Comparison of ENCODE assay signal across 8 cellular contexts in genomic region chr9:5627686-5628085, GRCh38. TPM values are rescaled to one million over a fixed set of nuclear protein-coding genes. Genes with fewer than 3 reads are reported as not detected.
A peak's percentile ranks its signal among the peaks of the same experiment; 100 is the strongest.
DNase-seq lines count a peak whose midpoint lies in the region; ATAC-seq, FAIRE-seq and TF ChIP-seq lines count a peak whose summit lies in the region.
"Not testable (repeated sequence)": the region's sequence is repeated elsewhere in the genome, so short reads cannot be mapped to it uniquely, and the experiment has no call there.

No MANE protein-coding gene starts in this region.

- WGBS in A549 (ENCODE audit: missing lambda C conversion rate), result 49% methylated on average over 11 of the region's 11 CpGs
- 10% methylated on average over 11 of the region's 11 CpGs for WGBS in GM23248 (ENCODE audit: low coverage in 1 of 2, low lambda C conversion rate in 2 of 2, missing lambda C conversion rate in 2 of 2), 2 experiments
- WGBS in right cardiac atrium, result 57% methylated on average over 11 of the region's 11 CpGs

- CTCF ChIA-PET in A549 (lab: Yijun Ruan, JAX), result interaction anchor here (0.6 to 1.9 kb wide), 5 partner anchors 11 to 526 kb away, joined by 3 to 8 read pairs (median 4); no protein-coding TSS in a partner anchor
- CTCF ChIA-PET in PC-9 (lab: Charles Lee), result not testable (repeated sequence)

- peaks cover 64% of the 10 kb centered on the region for H3K4me1 Mint-ChIP-seq in activated T-helper 1 cell treated with anti-CD3 and anti-CD28 coated beads, Interleukin-12 subunit alpha, Interleukin-12 subunit beta, Interleukin-2, Interleukin-4 antibody, amounts not matched to agents 30 ng/mL and 10 ng/mL and 1 ng/mL, durations not matched to agents 14 hours and 24 hours and 36 hours (ENCODE audit: low read depth)
- peaks cover 30 to 80% (median 65%) of the 10 kb centered on the region in 4 donors for H3K4me1 Mint-ChIP-seq in naive thymus-derived CD8-positive, alpha-beta T cell

- TF ChIP-seq POLR2A in A549 (IDR thresholded peaks at IDR 0.05; ENCODE audit: low read length), result not testable (repeated sequence)

- not testable (repeated sequence) for H3K27me3 Mint-ChIP-seq in activated T-helper 1 cell treated with anti-CD3 and anti-CD28 coated beads, Interleukin-12 subunit alpha, Interleukin-12 subunit beta, Interleukin-2, Interleukin-4 antibody, amounts not matched to agents 30 ng/mL and 10 ng/mL and 1 ng/mL, durations not matched to agents 14 hours and 24 hours and 36 hours (ENCODE audit: insufficient read depth); naive thymus-derived CD8-positive, alpha-beta T cell

- H2AFZ ChIP-seq in GM23248, result peak overlapping the region; percentile 73
- peak overlapping the region; percentile 96 for H2AFZ ChIP-seq in PC-9

- not testable (repeated sequence) for TF ChIP-seq EP300 in A549 (IDR thresholded peaks at IDR 0.05)

- peak overlapping the region; percentile 87 for H3K9ac ChIP-seq in GM23248

- H3K4me3 ChIP-seq in A549 (peak overlapping the region; percentile 84), GM23248 (peak overlapping the region; percentile 92), PC-9 (peak overlapping the region; percentile 83), coronary artery (peak overlapping the region; percentile 79), right cardiac atrium (ENCODE audit: low read length) (peak overlapping the region; percentile 78)

- H3K9me3 ChIP-seq in A549; GM23248 (ENCODE audit: low read depth); PC-9 (ENCODE audit: insufficient read depth, low read depth); right cardiac atrium (ENCODE audit: control insufficient read depth, low read length): not testable (repeated sequence)

- BruUV-seq in PC-9 (replicated peaks; lab: Mats Ljungman, UMichigan), result not testable (repeated sequence)

- H3K27ac ChIP-seq in A549 (peak overlapping the region; percentile 87 to 97), GM23248 (peak overlapping the region; percentile 81), PC-9 (peak overlapping the region; percentile 69), coronary artery (peak overlapping the region; percentile 93 to 94), right cardiac atrium (ENCODE audit: low read length) (peak overlapping the region; percentile 99)

- H3K9me3 Mint-ChIP-seq in activated T-helper 1 cell treated with anti-CD3 and anti-CD28 coated beads, Interleukin-12 subunit alpha, Interleukin-12 subunit beta, Interleukin-2, Interleukin-4 antibody, amounts not matched to agents 30 ng/mL and 10 ng/mL and 1 ng/mL, durations not matched to agents 14 hours and 24 hours and 36 hours; naive thymus-derived CD8-positive, alpha-beta T cell: not testable (repeated sequence)

- peaks cover 36% of the 10 kb centered on the region for H3K4me1 ChIP-seq in A549
- peaks cover 33% of the 10 kb centered on the region for H3K4me1 ChIP-seq in GM23248 (ENCODE audit: insufficient read depth)
- peaks cover 36% of the 10 kb centered on the region for H3K4me1 ChIP-seq in PC-9 (replicated peaks; ENCODE audit: insufficient read depth)
- H3K4me1 ChIP-seq in right cardiac atrium (ENCODE audit: control insufficient read depth, insufficient read depth, low read length), result not testable (repeated sequence)

- not testable (repeated sequence) for H3K9me2 ChIP-seq in GM23248 (ENCODE audit: insufficient read depth); PC-9 (ENCODE audit: insufficient read depth)

- FAIRE-seq in A549 (lab: Jason Lieb, UNC), result not testable (repeated sequence)

- intact Hi-C loops in PC-9 (cut with micrococcal nuclease; ENCODE audit: unreplicated experiment); right cardiac atrium (cut with DNase I): not testable (repeated sequence)
- intact Hi-C loops in activated T-helper 1 cell treated with anti-CD3 and anti-CD28 coated beads, Interleukin-12 subunit alpha, Interleukin-12 subunit beta, Interleukin-2, Interleukin-4 antibody, amounts not matched to agents 30 ng/mL and 10 ng/mL and 1 ng/mL, durations not matched to agents 14 hours and 24 hours and 36 hours (cut with micrococcal nuclease), result loop anchor here (1.0 to 10.0 kb wide), 10 partner anchors 41 to 1130 kb away; partner anchors contain the start of genes CDC37L1, JAK2, KDM4C and RCL1

- H3K27ac Mint-ChIP-seq in activated T-helper 1 cell treated with anti-CD3 and anti-CD28 coated beads, Interleukin-12 subunit alpha, Interleukin-12 subunit beta, Interleukin-2, Interleukin-4 antibody, amounts not matched to agents 30 ng/mL and 10 ng/mL and 1 ng/mL, durations not matched to agents 14 hours and 24 hours and 36 hours, result peak overlapping the region; percentile 98
- peak overlapping the region; percentile 91 to 100 (median 97) for H3K27ac Mint-ChIP-seq in naive thymus-derived CD8-positive, alpha-beta T cell

- peaks cover 27% of the 10 kb centered on the region for H3F3A ChIP-seq in GM23248 (ENCODE audit: insufficient read depth)
- H3F3A ChIP-seq in PC-9 (ENCODE audit: insufficient read depth, low read depth), result peaks cover 21% of the 10 kb centered on the region; the same call in 1 of the 2 replicates

- not testable (repeated sequence) for DNase-seq in A549 (ENCODE audit: low read depth in 1 of 2, low spot score in 1 of 2); GM23248; PC-9; activated T-helper 1 cell treated with anti-CD3 and anti-CD28 coated beads, Interleukin-12 subunit alpha, Interleukin-12 subunit beta, Interleukin-2, Interleukin-4 antibody, amounts not matched to agents 30 ng/mL and 10 ng/mL and 1 ng/mL, durations not matched to agents 14 hours and 24 hours and 36 hours (ENCODE audit: low spot score); coronary artery (ENCODE audit: low spot score)
- DNase-seq in right cardiac atrium, result peak in 1 of 3 donors; percentile 45
- peak in 1 of 10 donors; percentile 7 for DNase-seq in naive thymus-derived CD8-positive, alpha-beta T cell
- peak; percentile 45 for DNase-seq in stimulated activated CD8-positive, alpha-beta memory T cell treated with anti-CD3 and anti-CD28 coated beads, Interleukin-4, amount 100 ng/mL, for 48 hours

- H3K27me3 ChIP-seq in GM23248 (replicated peaks; ENCODE audit: insufficient read depth); PC-9 (ENCODE audit: insufficient read depth, low read depth); right cardiac atrium (ENCODE audit: control insufficient read depth, insufficient read depth): not testable (repeated sequence)

- not testable (repeated sequence) for TF ChIP-seq RAD21 in A549 (conservative IDR thresholded peaks at IDR 0.05 in 1 of 2, IDR thresholded peaks at IDR 0.05 in 1 of 2)

- peak overlapping the region; percentile 69 for H3K4me2 ChIP-seq in A549
- peak overlapping the region; percentile 92 for H3K4me2 ChIP-seq in GM23248 (ENCODE audit: unreplicated experiment)
- peak overlapping the region; percentile 81 for H3K4me2 ChIP-seq in PC-9

- not testable (repeated sequence) for ATAC-seq in A549; right cardiac atrium; naive thymus-derived CD8-positive, alpha-beta T cell

- not testable (repeated sequence) for H3K36me3 Mint-ChIP-seq in activated T-helper 1 cell treated with anti-CD3 and anti-CD28 coated beads, Interleukin-12 subunit alpha, Interleukin-12 subunit beta, Interleukin-2, Interleukin-4 antibody, amounts not matched to agents 30 ng/mL and 10 ng/mL and 1 ng/mL, durations not matched to agents 14 hours and 24 hours and 36 hours (ENCODE audit: low read depth); naive thymus-derived CD8-positive, alpha-beta T cell

- TF ChIP-seq CTCF in A549 (IDR thresholded peaks at IDR 0.05); PC-9 (conservative IDR thresholded peaks at IDR 0.05); coronary artery (IDR thresholded peaks at IDR 0.05): not testable (repeated sequence)

- POLR2A ChIA-PET in A549 (lab: Yijun Ruan, JAX), result interaction anchor here (1.5 kb wide), 2 partner anchors 27 to 442 kb away, joined by 5 to 16 read pairs; no protein-coding TSS in a partner anchor
- POLR2A ChIA-PET in PC-9 (lab: Charles Lee; ENCODE audit: unreplicated experiment), result not testable (repeated sequence)
- POLR2A ChIA-PET in naive thymus-derived CD8-positive, alpha-beta T cell (lab: Charles Lee), result interaction anchor here (0.7 to 3.6 kb wide), 25 partner anchors 16 to 1438 kb away, joined by 3 to 29 read pairs (median 7); partner anchors contain the start of genes AK3, CD274, ERMP1 and KDM4C

- in situ Hi-C loops in GM23248 (cut with MboI), result not testable (repeated sequence)

- H3K79me2 ChIP-seq in GM23248 (ENCODE audit: insufficient read depth), result peaks cover 84% of the 10 kb centered on the region
- peaks cover 49% of the 10 kb centered on the region for H3K79me2 ChIP-seq in PC-9 (ENCODE audit: low read depth)

- H3K4me3 Mint-ChIP-seq in activated T-helper 1 cell treated with anti-CD3 and anti-CD28 coated beads, Interleukin-12 subunit alpha, Interleukin-12 subunit beta, Interleukin-2, Interleukin-4 antibody, amounts not matched to agents 30 ng/mL and 10 ng/mL and 1 ng/mL, durations not matched to agents 14 hours and 24 hours and 36 hours, result peak overlapping the region; percentile 94
- H3K4me3 Mint-ChIP-seq in naive thymus-derived CD8-positive, alpha-beta T cell, result peak overlapping the region; percentile 79 to 98 (median 94)

- H3K36me3 ChIP-seq in GM23248 (ENCODE audit: low read depth); PC-9 (ENCODE audit: low read depth): not testable (repeated sequence)

- H4K20me1 ChIP-seq in GM23248 (ENCODE audit: insufficient read depth); PC-9 (ENCODE audit: insufficient read depth): not testable (repeated sequence)

RNA-seq across cellular contexts. Expression of gene RIC1, which starts 1.2 kb away (rescaled TPM):
- polyA plus RNA-seq in A549 (2011; rRNA removed) (26.8 and 32.8 TPM in 2 replicates), A549 (2017; fragmentation: RNase III; extraction: RNeasy Plus Mini Kit Qiagen cat#74134 plus additional on column Dnase treatment) (10.7 to 11.9 TPM (median 11.4 TPM) in 3 replicates), GM23248 (2016; fragmentation: Nextera tagmentation; extraction: Ambion mirVana) (13.0 and 13.7 TPM in 2 replicates), right cardiac atrium (3.2 TPM)
- polyA plus RNA-seq in A549 (2012; cell fraction: cytosol; rRNA removed), result 6.8 and 9.8 TPM in 2 replicates
- polyA plus RNA-seq in A549 (2012; cell fraction: nucleus; rRNA removed), result 10.5 and 11.7 TPM in 2 replicates
- polyA minus RNA-seq in A549 (2011; rRNA and poly(A)+ RNA removed), result 38.4 and 39.0 TPM in 2 replicates
- total RNA-seq in GM23248 (2014; rRNA removed; shearing (Covaris generic)), result 39.6 and 48.7 TPM in 2 replicates
- total RNA-seq in PC-9 (2021) (11.0 and 13.8 TPM in 2 replicates), right cardiac atrium (10 to 100 TPM in 3 of 4 donors, 1 to 10 TPM in 1; 10.0 to 11.7 (median 11.4) TPM)
- 20.9 and 22.3 TPM in 2 replicates for total RNA-seq in activated T-helper 1 cell treated with anti-CD3 and anti-CD28 coated beads, Interleukin-12 subunit alpha, Interleukin-12 subunit beta, Interleukin-2, Interleukin-4 antibody, amounts not matched to agents 30 ng/mL and 10 ng/mL and 1 ng/mL, durations not matched to agents 14 hours and 24 hours and 36 hours
- 10 to 100 TPM; 30.1 to 30.6 TPM for total RNA-seq in naive thymus-derived CD8-positive, alpha-beta T cell
- polyA plus RNA-seq in naive thymus-derived CD8-positive, alpha-beta T cell, result 1 to 10 TPM; 5.4 to 8.3 (median 6.2) TPM
